Comparison of ENCODE assay signal across 19 cellular contexts in genomic region chr1:201608635-201609395, GRCh38.
DNase-seq lines count a peak whose midpoint lies in the region; FAIRE-seq and TF ChIP-seq lines count a peak whose summit lies in the region.
"Had no signal": no experiment of that assay in that cellular context is flagged by ENCODE, and none has a peak within 500 bp of the region (broad histone marks: within the 10 kb centered on the region; RNA-seq: fewer than 3 reads in every experiment).

No MANE protein-coding gene starts in this region.

- H3K27ac ChIP-seq in astrocyte (ENCODE audit: low read depth, low read length) (peak overlapping the region; percentile 28), left ventricle myocardium inferior (replicated peaks) (no peak overlapping the region), skeletal muscle tissue (ENCODE audit: low read depth, low read length) (no peak overlapping the region)
- H3K27ac ChIP-seq: esophagus muscularis mucosa, neural progenitor cell had no signal

- H3K4me3 ChIP-seq in astrocyte (ENCODE audit: insufficient read depth, low read depth, low read length) (no peak overlapping the region), left ventricle myocardium inferior (no peak overlapping the region), skeletal muscle tissue (ENCODE audit: low read length in 3 of 3) (no peak overlapping the region)
- H3K4me3 ChIP-seq: esophagus muscularis mucosa, neural progenitor cell had no signal

- H3K4me1 Mint-ChIP-seq in HFFc6 (ENCODE audit: low read depth) (peaks cover 74% of the 10 kb centered on the region), astrocyte (ENCODE audit: low read depth, unreplicated experiment) (peaks cover 17% of the 10 kb centered on the region)

- H3K27me3 ChIP-seq in astrocyte (ENCODE audit: insufficient read depth, low read length) (no peaks in the 10 kb centered on the region), left ventricle myocardium inferior (ENCODE audit: low read depth) (no peaks in the 10 kb centered on the region), skeletal muscle tissue (ENCODE audit: control insufficient read depth in 3 of 3, insufficient read depth in 3 of 3, low read length in 3 of 3) (no peaks in the 10 kb centered on the region)
- H3K27me3 ChIP-seq: esophagus muscularis mucosa had no signal

- H3K36me3 Mint-ChIP-seq in HFFc6 (ENCODE audit: low read depth) (peaks cover 10% of the 10 kb centered on the region; the same call in 1 of the 2 replicates), astrocyte (ENCODE audit: low read depth, unreplicated experiment) (peaks cover 2% of the 10 kb centered on the region)
- H3K36me3 Mint-ChIP-seq: neural progenitor cell had no signal

- H3K79me2 ChIP-seq in astrocyte (ENCODE audit: insufficient read depth, low read length): peaks cover 59% of the 10 kb centered on the region

- peaks cover 4% of the 10 kb centered on the region for H3K36me3 ChIP-seq in astrocyte (ENCODE audit: insufficient read depth, low read length)
- no peaks in the 10 kb centered on the region for H3K36me3 ChIP-seq in left ventricle myocardium inferior
- H3K36me3 ChIP-seq in skeletal muscle tissue (ENCODE audit: control insufficient read depth in 3 of 3, insufficient read depth in 3 of 3, low read length in 3 of 3): no peaks in the 10 kb centered on the region
- H3K36me3 ChIP-seq: esophagus muscularis mucosa, neural progenitor cell had no signal

- no peak overlapping the region for H3K9ac ChIP-seq in astrocyte (ENCODE audit: low read length)
- peak overlapping the region in 2 of 3 donors; percentile 12 to 45 for H3K9ac ChIP-seq in skeletal muscle tissue (ENCODE audit: low read depth in 1 of 3, low read length in 3 of 3)
- H3K9ac ChIP-seq: neural progenitor cell had no signal

- peaks cover 47% of the 10 kb centered on the region for H4K20me1 ChIP-seq in astrocyte (ENCODE audit: insufficient read depth, low read length)

- no peak overlapping the region for H3K4me3 Mint-ChIP-seq in HFFc6
- H3K4me3 Mint-ChIP-seq in astrocyte (ENCODE audit: unreplicated experiment): no peak overlapping the region
- H3K4me3 Mint-ChIP-seq: dendritic cell treated with granulocyte-macrophage colony-stimulating factor and Interleukin-4, amounts not matched to agents 40 ng/mL and 50 ng/mL, for 4 days; H9; neural progenitor cell had no signal

- no peak overlapping the region for H2AFZ ChIP-seq in astrocyte (ENCODE audit: low read depth, low read length)
- H2AFZ ChIP-seq: neural progenitor cell had no signal

- peak overlapping the region; percentile 11 for H3K4me2 ChIP-seq in astrocyte (ENCODE audit: low read length)
- H3K4me2 ChIP-seq: neural progenitor cell had no signal

- DNase-seq in HFFc6: no peak
- DNase-seq in astrocyte (ENCODE audit: low read depth): peak; percentile 46
- DNase-seq in left ventricle myocardium inferior: peak; percentile 42
- DNase-seq in DMS114 treated with DMSO at 0.1 percent for 48 hours (lab: John Stamatoyannopoulos, UW; ENCODE audit: unreplicated experiment): no peak
- no peak for DNase-seq in activated CD8-positive, alpha-beta memory T cell treated with anti-CD3 and anti-CD28 coated beads, Interleukin-2, amount 50 U/mL, for 48 hours
- DNase-seq in NK-92 treated with Interleukin-12 subunit alpha and Interleukin-12 subunit beta, amount 100 ng/mL, for 24 hours (lab: John Stamatoyannopoulos, UW): no peak
- no peak for DNase-seq in stimulated activated CD4-positive, alpha-beta T cell treated with anti-CD3 and anti-CD28 coated beads, Interleukin-4, amount 100 ng/mL, for 1 hour
- DNase-seq: activated gamma-delta T cell; DMS53; H9; NCI-H1417 treated with DMSO at 0.1 percent for 48 hours; NCI-H345; stimulated activated naive CD4-positive, alpha-beta T cell; SW 1271 had no signal

- intact Hi-C loops in left ventricle myocardium inferior (cut with micrococcal nuclease): no loop called here

- no peak for FAIRE-seq in astrocyte (lab: Jason Lieb, UNC)
- FAIRE-seq: urothelium cell line had no signal

- H3K27ac Mint-ChIP-seq in HFFc6 (peak overlapping the region; percentile 49), astrocyte (ENCODE audit: unreplicated experiment) (no peak overlapping the region)
- H3K27ac Mint-ChIP-seq: dendritic cell treated with granulocyte-macrophage colony-stimulating factor and Interleukin-4, amounts not matched to agents 40 ng/mL and 50 ng/mL, for 4 days; H9; neural progenitor cell had no signal

- TF ChIP-seq CTCF in HFFc6 (IDR thresholded peaks at IDR 0.05) (no peak), astrocyte (IDR thresholded peaks at IDR 0.05; ENCODE audit: insufficient read depth, low read depth, low read length) (no peak), left ventricle myocardium inferior (IDR thresholded peaks at IDR 0.05; ENCODE audit: borderline replicate concordance) (no peak)

- H3K4me1 ChIP-seq in astrocyte (ENCODE audit: insufficient read depth, low read length) (peaks cover 29% of the 10 kb centered on the region), left ventricle myocardium inferior (peaks cover 57% of the 10 kb centered on the region), skeletal muscle tissue (ENCODE audit: control insufficient read depth in 3 of 3, insufficient read depth in 3 of 3, low read length in 3 of 3) (peaks cover 23 to 32% (median 30%) of the 10 kb centered on the region in 3 donors)

- no peaks in the 10 kb centered on the region for H3K9me3 ChIP-seq in astrocyte (ENCODE audit: insufficient read depth, low read depth, low read length)
- H3K9me3 ChIP-seq in left ventricle myocardium inferior (replicated peaks): no peaks in the 10 kb centered on the region
- no peaks in the 10 kb centered on the region for H3K9me3 ChIP-seq in skeletal muscle tissue (ENCODE audit: control insufficient read depth in 3 of 3, low read length in 3 of 3)
- H3K9me3 ChIP-seq: esophagus muscularis mucosa had no signal

- H3K9me3 Mint-ChIP-seq in HFFc6 (no peaks in the 10 kb centered on the region), astrocyte (ENCODE audit: unreplicated experiment) (no peaks in the 10 kb centered on the region)
- H3K9me3 Mint-ChIP-seq: dendritic cell treated with granulocyte-macrophage colony-stimulating factor and Interleukin-4, amounts not matched to agents 40 ng/mL and 50 ng/mL, for 4 days; H9; neural progenitor cell had no signal

- H3K27me3 Mint-ChIP-seq in HFFc6 (ENCODE audit: insufficient read depth) (peaks cover 2% of the 10 kb centered on the region; the same call in 1 of the 2 replicates), astrocyte (ENCODE audit: low read depth, unreplicated experiment) (peaks cover 4% of the 10 kb centered on the region)
- H3K27me3 Mint-ChIP-seq: dendritic cell treated with granulocyte-macrophage colony-stimulating factor and Interleukin-4, amounts not matched to agents 40 ng/mL and 50 ng/mL, for 4 days had no signal

Comparison
In these comparisons a context has a peak if more than half of its experiments do, and no peak if none do; other contexts are left out.
1. DNase-seq: peak in astrocyte (single experiment) and left ventricle myocardium inferior (single experiment); none in HFFc6 (single experiment), DMS114 treated with DMSO at 0.1 percent for 48 hours (single experiment), activated CD8-positive, alpha-beta memory T cell treated with anti-CD3 and anti-CD28 coated beads, Interleukin-2, amount 50 U/mL, for 48 hours (single experiment), NK-92 treated with Interleukin-12 subunit alpha and Interleukin-12 subunit beta, amount 100 ng/mL, for 24 hours (single experiment) and stimulated activated CD4-positive, alpha-beta T cell treated with anti-CD3 and anti-CD28 coated beads, Interleukin-4, amount 100 ng/mL, for 1 hour (single experiment).